In genomic region chr5:169139381-169140125, GRCh38 we compare ENCODE assay signal across 23 cellular contexts.
DNase-seq lines count a peak whose midpoint lies in the region; ATAC-seq, FAIRE-seq and TF ChIP-seq lines count a peak whose summit lies in the region.
"Had no signal": no experiment of that assay in that cellular context is flagged by ENCODE, and none has a peak within 500 bp of the region (broad histone marks: within the 10 kb centered on the region; RNA-seq: fewer than 3 reads in every experiment).

No MANE protein-coding gene starts in this region.

- ATAC-seq in RWPE2 (ENCODE audit: low read depth) (peak; percentile 85), GM18870 (IDR thresholded peaks at IDR 0.05; ENCODE audit: unreplicated experiment) (no peak)
- ATAC-seq in natural killer cell treated with Interleukin-12 subunit alpha and Interleukin-12 subunit beta and Interleukin-15 and Interleukin-18, amount 100 ng/mL, for 72 hours, result no peak
- ATAC-seq: activated CD4-positive, alpha-beta T cell treated with anti-CD3 and anti-CD28 coated beads for 36 hours; GM23338 had no signal

- no peak overlapping the region for H3K27ac Mint-ChIP-seq in natural killer cell treated with Interleukin-12 subunit alpha and Interleukin-12 subunit beta and Interleukin-15 and Interleukin-18, amount 100 ng/mL, for 72 hours
- H3K27ac Mint-ChIP-seq: activated CD4-positive, alpha-beta T cell treated with anti-CD3 and anti-CD28 coated beads for 36 hours; activated naive CD4-positive, alpha-beta T cell treated with anti-CD3 and anti-CD28 coated beads, Interleukin-2, amount 10 ng/mL, durations not matched to agents 7 days and 5 days; GM23338 had no signal

- no peak for TF ChIP-seq CTCF in RWPE2 (IDR thresholded peaks at IDR 0.05; ENCODE audit: poor library complexity, severe bottlenecking)
- no peak for TF ChIP-seq CTCF in kidney (IDR thresholded peaks at IDR 0.05; ENCODE audit: borderline replicate concordance, extremely low read depth, insufficient read depth)

- H3K27ac ChIP-seq in RWPE2 (ENCODE audit: poor library complexity, severe bottlenecking), result no peak overlapping the region
- H3K27ac ChIP-seq in kidney (ENCODE audit: low read depth in 2 of 2, low read length in 2 of 2), result no peak overlapping the region
- no peak overlapping the region for H3K27ac ChIP-seq in small intestine (ENCODE audit: low read depth in 1 of 2, low read length in 1 of 2)
- H3K27ac ChIP-seq: brain microvascular endothelial cell had no signal

- WGBS in small intestine, 3 donors, result 7 to 47% (median 26%) methylated on average over 7 of the region's 7 CpGs

- H3K27me3 Mint-ChIP-seq in natural killer cell treated with Interleukin-12 subunit alpha and Interleukin-12 subunit beta and Interleukin-15 and Interleukin-18, amount 100 ng/mL, for 72 hours, result peaks cover 0 to 6% of the 10 kb centered on the region in 2 donors
- H3K27me3 Mint-ChIP-seq: activated CD4-positive, alpha-beta T cell treated with anti-CD3 and anti-CD28 coated beads for 36 hours; activated naive CD4-positive, alpha-beta T cell treated with anti-CD3 and anti-CD28 coated beads, Interleukin-2, amount 10 ng/mL, durations not matched to agents 7 days and 5 days had no signal

- peaks cover 5% of the 10 kb centered on the region for H3K4me1 ChIP-seq in RWPE2 (ENCODE audit: insufficient read depth, poor library complexity, severe bottlenecking)
- H3K4me1 ChIP-seq in kidney (ENCODE audit: control insufficient read depth in 1 of 2, insufficient read depth in 1 of 2, low read depth in 1 of 2, low read length in 2 of 2), result peaks cover 0 to 3% of the 10 kb centered on the region in 2 donors
- no peaks in the 10 kb centered on the region for H3K4me1 ChIP-seq in small intestine (ENCODE audit: control insufficient read depth in 2 of 2, insufficient read depth in 1 of 2, low read depth in 1 of 2, low read length in 1 of 2)

- no peak overlapping the region for H3K4me3 Mint-ChIP-seq in natural killer cell treated with Interleukin-12 subunit alpha and Interleukin-12 subunit beta and Interleukin-15 and Interleukin-18, amount 100 ng/mL, for 72 hours
- H3K4me3 Mint-ChIP-seq: activated CD4-positive, alpha-beta T cell treated with anti-CD3 and anti-CD28 coated beads for 36 hours; activated naive CD4-positive, alpha-beta T cell treated with anti-CD3 and anti-CD28 coated beads, Interleukin-2, amount 10 ng/mL, durations not matched to agents 7 days and 5 days; GM23338; neural crest cell had no signal

- no peak for FAIRE-seq in kidney (lab: Jason Lieb, UNC)
- FAIRE-seq in small intestine (lab: Jason Lieb, UNC), result no peak
- FAIRE-seq: D721Med had no signal

- H3K36me3 Mint-ChIP-seq in natural killer cell treated with Interleukin-12 subunit alpha and Interleukin-12 subunit beta and Interleukin-15 and Interleukin-18, amount 100 ng/mL, for 72 hours, result no peaks in the 10 kb centered on the region
- H3K36me3 Mint-ChIP-seq: activated naive CD4-positive, alpha-beta T cell treated with anti-CD3 and anti-CD28 coated beads, Interleukin-2, amount 10 ng/mL, durations not matched to agents 7 days and 5 days had no signal

- H3K9me3 Mint-ChIP-seq in natural killer cell treated with Interleukin-12 subunit alpha and Interleukin-12 subunit beta and Interleukin-15 and Interleukin-18, amount 100 ng/mL, for 72 hours, result no peaks in the 10 kb centered on the region
- H3K9me3 Mint-ChIP-seq: activated naive CD4-positive, alpha-beta T cell treated with anti-CD3 and anti-CD28 coated beads, Interleukin-2, amount 10 ng/mL, durations not matched to agents 7 days and 5 days; GM23338; neural crest cell had no signal

- H3K4me3 ChIP-seq in RWPE2 (ENCODE audit: severe bottlenecking), result no peak overlapping the region
- no peak overlapping the region for H3K4me3 ChIP-seq in kidney (ENCODE audit: low read length in 2 of 2)
- H3K4me3 ChIP-seq in small intestine (ENCODE audit: low read depth in 1 of 2, low read length in 2 of 2), result no peak overlapping the region
- H3K4me3 ChIP-seq: esophagus squamous epithelium, GM23338 had no signal

- no peaks in the 10 kb centered on the region for H3K4me1 Mint-ChIP-seq in natural killer cell treated with Interleukin-12 subunit alpha and Interleukin-12 subunit beta and Interleukin-15 and Interleukin-18, amount 100 ng/mL, for 72 hours (ENCODE audit: low read depth in 2 of 2)
- H3K4me1 Mint-ChIP-seq: activated CD4-positive, alpha-beta T cell treated with anti-CD3 and anti-CD28 coated beads for 36 hours; activated naive CD4-positive, alpha-beta T cell treated with anti-CD3 and anti-CD28 coated beads, Interleukin-2, amount 10 ng/mL, durations not matched to agents 7 days and 5 days; GM23338; neural crest cell had no signal

- no peaks in the 10 kb centered on the region for H3K36me3 ChIP-seq in RWPE2 (ENCODE audit: low read depth)
- H3K36me3 ChIP-seq in kidney (ENCODE audit: control insufficient read depth in 1 of 2, insufficient read depth in 2 of 2, low read length in 2 of 2), result no peaks in the 10 kb centered on the region
- H3K36me3 ChIP-seq in small intestine (ENCODE audit: control insufficient read depth in 2 of 2, insufficient read depth in 2 of 2, low read length in 2 of 2), result no peaks in the 10 kb centered on the region
- H3K36me3 ChIP-seq: brain microvascular endothelial cell, esophagus squamous epithelium had no signal

- no peak overlapping the region for H3K9ac ChIP-seq in kidney (ENCODE audit: low read length in 2 of 2)

- H3K27me3 ChIP-seq in RWPE2 (ENCODE audit: insufficient read depth, poor library complexity, severe bottlenecking) (no peaks in the 10 kb centered on the region), small intestine (ENCODE audit: control insufficient read depth in 2 of 2, insufficient read depth in 2 of 2, low read length in 2 of 2) (no peaks in the 10 kb centered on the region)
- H3K27me3 ChIP-seq: brain microvascular endothelial cell, esophagus squamous epithelium had no signal

- DNase-seq in DMS79 treated with DMSO at 0.1 percent for 48 hours (lab: John Stamatoyannopoulos, UW) (peak; percentile 9), RWPE2 (ENCODE audit: low spot score) (no peak), kidney (peak; percentile 81), small intestine (peak; percentile 3), medulla oblongata (ENCODE audit: extremely low spot score) (no peak)
- no peak for DNase-seq in activated CD4-positive, CD25-positive, alpha-beta regulatory T cell (lab: John Stamatoyannopoulos, UW)
- no peak for DNase-seq in natural killer cell treated with Interleukin-12 subunit alpha and Interleukin-12 subunit beta and Interleukin-15 and Interleukin-18, amount 100 ng/mL, for 72 hours (ENCODE audit: low spot score)
- DNase-seq: activated CD4-positive, alpha-beta T cell treated with anti-CD3 and anti-CD28 coated beads for 36 hours; activated naive CD4-positive, alpha-beta T cell treated with anti-CD3 and anti-CD28 coated beads, Interleukin-2, amount 10 ng/mL, durations not matched to agents 7 days and 5 days; brain microvascular endothelial cell; esophagus squamous epithelium; GF-D8; KBM-7; NCI-H1417 treated with DMSO at 0.1 percent for 48 hours; NCI-H226; retina; SHP77; stimulated activated CD4-positive, alpha-beta T cell treated with anti-CD3 and anti-CD28 coated beads, Interleukin-1b, Interleukin-23, amount 100 ng/mL, for 48 hours; T1000 had no signal

- intact Hi-C loops in kidney (cut with DNase I), result no loop called here

- H3K9me3 ChIP-seq in RWPE2 (ENCODE audit: severe bottlenecking) (no peaks in the 10 kb centered on the region), kidney (ENCODE audit: control insufficient read depth in 1 of 2, low read length in 2 of 2) (no peaks in the 10 kb centered on the region), small intestine (ENCODE audit: control insufficient read depth, low read depth) (no peaks in the 10 kb centered on the region)
- H3K9me3 ChIP-seq: esophagus squamous epithelium had no signal

Comparison
In these comparisons a context has a peak if more than half of its experiments do, and no peak if none do; other contexts are left out.
1. DNase-seq: peak in DMS79 treated with DMSO at 0.1 percent for 48 hours (single experiment), kidney (single experiment) and small intestine (single experiment); none in RWPE2 (single experiment), activated CD4-positive, CD25-positive, alpha-beta regulatory T cell (0 of 4), natural killer cell treated with Interleukin-12 subunit alpha and Interleukin-12 subunit beta and Interleukin-15 and Interleukin-18, amount 100 ng/mL, for 72 hours (single experiment) and medulla oblongata (single experiment).